Comparison of ENCODE assay signal across 1 cellular context in genomic region chr2:173076557-173077345, GRCh38.
TF ChIP-seq lines count a peak whose summit lies in the region.

No MANE protein-coding gene starts in this region.

TF ChIP-seq in K562, 482 proteins besides CTCF, POLR2A, EP300 and RAD21 (continued from another document and continues in another):
- no peak for TF ChIP-seq CREB3L1 (IDR thresholded peaks at IDR 0.05; ENCODE audit: borderline replicate concordance, low read depth)
- TF ChIP-seq NCOA2 (IDR thresholded peaks at IDR 0.05; ENCODE audit: partially characterized antibody in 2 of 2), result no peak
- no peak for TF ChIP-seq MBD2 (IDR thresholded peaks at IDR 0.05; ENCODE audit: borderline replicate concordance, low read depth)
- no peak for TF ChIP-seq TOE1 (IDR thresholded peaks at IDR 0.05; ENCODE audit: borderline replicate concordance)
- no peak for TF ChIP-seq TOE1 (CRISPR knock-in tag; IDR thresholded peaks at IDR 0.05; ENCODE audit: borderline replicate concordance, low read depth)
- no peak for TF ChIP-seq KLF6 (CRISPR knock-in tag; IDR thresholded peaks at IDR 0.05; ENCODE audit: borderline replicate concordance)
- TF ChIP-seq RBBP5 (IDR thresholded peaks at IDR 0.05; ENCODE audit: borderline replicate concordance, insufficient read depth, low read length, poor library complexity, severe bottlenecking), result peak; percentile 15
- no peak for TF ChIP-seq SNRNP70 (optimal IDR thresholded peaks at IDR 0.05; ENCODE audit: low read depth, low read length)
- TF ChIP-seq DNMT1 (IDR thresholded peaks at IDR 0.05), result no peak
- no peak for TF ChIP-seq ZNF121 (CRISPR knock-in tag; conservative IDR thresholded peaks at IDR 0.05)
- TF ChIP-seq EP400 (IDR thresholded peaks at IDR 0.05), result 0 out of 2 replicates have a peak, but pooled peaks have one; percentile 14
- no peak for TF ChIP-seq FOSL1 (tag; conservative IDR thresholded peaks at IDR 0.05)
- 0 out of 2 replicates have a peak, but pooled peaks have one; percentile 10 for TF ChIP-seq GTF2E2 (tag; IDR thresholded peaks at IDR 0.05)
- no peak for TF ChIP-seq ZNF197 (CRISPR knock-in tag; IDR thresholded peaks at IDR 0.05; ENCODE audit: low read depth)
- 0 out of 2 replicates have a peak, but pooled peaks have one; percentile 50 for TF ChIP-seq SMARCE1 (IDR thresholded peaks at IDR 0.05)
- TF ChIP-seq ZNF583 (CRISPR knock-in tag; IDR thresholded peaks at IDR 0.05), result no peak
- TF ChIP-seq POU5F1 (IDR thresholded peaks at IDR 0.05; ENCODE audit: borderline replicate concordance, low read depth, low read length, partially characterized antibody), result no peak
- TF ChIP-seq ZNF395 (CRISPR knock-in tag; IDR thresholded peaks at IDR 0.05), result 0 out of 2 replicates have a peak, but pooled peaks have one; percentile 22
- peak; percentile 26; the same call in 1 of the 2 replicates for TF ChIP-seq FOXM1 (IDR thresholded peaks at IDR 0.05; ENCODE audit: low read depth)
- no peak; the same call in 1 of the 2 replicates for TF ChIP-seq FOXM1 (CRISPR knock-in tag; IDR thresholded peaks at IDR 0.05; ENCODE audit: low read depth)
- no peak for TF ChIP-seq SREBF2 (CRISPR knock-in tag; IDR thresholded peaks at IDR 0.05)
- no peak for TF ChIP-seq TEAD2 (tag; IDR thresholded peaks at IDR 0.05)
- TF ChIP-seq ARID1B (IDR thresholded peaks at IDR 0.05), result no peak
- no peak for TF ChIP-seq MBD1 (CRISPR knock-in tag; IDR thresholded peaks at IDR 0.05)
- peak; percentile 15 for TF ChIP-seq TAF1 (IDR thresholded peaks at IDR 0.05; ENCODE audit: control insufficient read depth, extremely low read depth, insufficient read depth, low read length, severe bottlenecking)
- no peak for TF ChIP-seq ETV1 (tag; conservative IDR thresholded peaks at IDR 0.05; ENCODE audit: low read depth)
- no peak for TF ChIP-seq HINFP (tag; conservative IDR thresholded peaks at IDR 0.05; ENCODE audit: low read depth)
- TF ChIP-seq TAF9B (IDR thresholded peaks at IDR 0.05; ENCODE audit: partially characterized antibody), result no peak
- no peak for TF ChIP-seq SMAD3 (CRISPR knock-in tag; conservative IDR thresholded peaks at IDR 0.05)
- TF ChIP-seq GATAD2B (IDR thresholded peaks at IDR 0.05; ENCODE audit: borderline replicate concordance), result no peak
- TF ChIP-seq RBM17 (IDR thresholded peaks at IDR 0.05; ENCODE audit: borderline replicate concordance, low read depth, low read length), result no peak
- no peak for TF ChIP-seq MAFF (IDR thresholded peaks at IDR 0.05; ENCODE audit: low read length)
- TF ChIP-seq POLR3A (IDR thresholded peaks at IDR 0.05; ENCODE audit: borderline replicate concordance, extremely low read depth, insufficient read depth, insufficient read length), result no peak
- TF ChIP-seq TFAP4 (CRISPR knock-in tag; IDR thresholded peaks at IDR 0.05; ENCODE audit: borderline replicate concordance), result no peak; the same call in 1 of the 2 replicates
- TF ChIP-seq STAT5A (IDR thresholded peaks at IDR 0.05; ENCODE audit: borderline replicate concordance, low read length), result no peak
- 0 out of 2 replicates have a peak, but pooled peaks have one; percentile 56 for TF ChIP-seq ATF6 (CRISPR knock-in tag; IDR thresholded peaks at IDR 0.05)
- no peak for TF ChIP-seq ZNF280A (IDR thresholded peaks at IDR 0.05; ENCODE audit: low read depth, partially characterized antibody)
- no peak for TF ChIP-seq RFX7 (CRISPR knock-in tag; IDR thresholded peaks at IDR 0.05)
- peak; percentile 11 for TF ChIP-seq TBP (optimal IDR thresholded peaks at IDR 0.05; ENCODE audit: low read depth, low read length)
- no peak for TF ChIP-seq ZNF639 (CRISPR knock-in tag; conservative IDR thresholded peaks at IDR 0.05 in 1 of 2, IDR thresholded peaks at IDR 0.05 in 1 of 2)
- no peak for TF ChIP-seq ZNF586 (CRISPR knock-in tag; conservative IDR thresholded peaks at IDR 0.05)
- no peak for TF ChIP-seq USF2 (CRISPR knock-in tag; IDR thresholded peaks at IDR 0.05)
- no peak for TF ChIP-seq LEF1 (IDR thresholded peaks at IDR 0.05)
- no peak for TF ChIP-seq ARID3B (CRISPR knock-in tag; IDR thresholded peaks at IDR 0.05; ENCODE audit: borderline replicate concordance)
- TF ChIP-seq BRCA1 (IDR thresholded peaks at IDR 0.05), result no peak
- TF ChIP-seq BRCA1 (CRISPR knock-in tag; IDR thresholded peaks at IDR 0.05), result no peak
- peak; percentile 3 for TF ChIP-seq CCNT2 (IDR thresholded peaks at IDR 0.05; ENCODE audit: borderline replicate concordance, extremely low read depth, insufficient read length, low read depth, low read length)
- TF ChIP-seq CHD1 (IDR thresholded peaks at IDR 0.05; ENCODE audit: low read length), result peak; percentile 33
- no peak for TF ChIP-seq CTBP1 (IDR thresholded peaks at IDR 0.05; ENCODE audit: borderline replicate concordance)
- TF ChIP-seq HMG20A (CRISPR knock-in tag; conservative IDR thresholded peaks at IDR 0.05), result no peak
- TF ChIP-seq CBX2 (IDR thresholded peaks at IDR 0.05; ENCODE audit: insufficient read depth, low read length, poor library complexity, severe bottlenecking), result no peak
- TF ChIP-seq NFIC (IDR thresholded peaks at IDR 0.05), result no peak
